In the genomic region with DNA sequence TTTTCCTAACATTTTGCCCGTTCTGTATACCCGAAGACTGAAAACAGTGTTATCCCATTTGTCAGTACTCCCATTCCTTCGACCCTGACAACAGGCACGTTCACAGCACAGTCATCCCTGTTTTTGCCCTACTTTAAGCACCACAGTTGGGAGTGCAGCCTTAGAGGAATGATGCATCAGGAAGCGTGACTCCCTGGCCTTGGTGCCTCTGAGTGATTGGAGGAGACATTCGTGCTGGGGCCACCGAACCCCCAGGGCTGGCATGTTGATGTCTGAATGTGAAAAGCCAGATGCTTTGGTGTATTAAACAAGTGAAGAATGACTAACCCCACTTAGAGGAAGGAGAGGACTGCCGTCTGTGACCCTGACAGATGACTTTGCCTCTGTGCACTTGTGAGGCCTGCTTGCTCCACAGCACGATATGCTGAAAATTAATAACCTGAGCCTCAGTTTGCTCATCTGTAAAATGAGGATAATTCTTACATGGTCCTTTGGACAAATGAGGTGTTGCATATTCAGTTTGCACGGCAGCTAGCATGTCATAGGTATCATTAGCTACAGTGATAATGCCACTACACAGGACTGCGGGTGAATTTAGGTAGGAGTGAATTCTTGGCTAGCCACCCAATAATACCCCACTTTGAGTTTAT, we compare ENCODE assay signal across 22 cellular contexts. TPM values are rescaled to one million over a fixed set of nuclear protein-coding genes. Genes with fewer than 3 reads are reported as not detected.
DNase-seq lines count a peak whose midpoint lies in the region; ATAC-seq, FAIRE-seq and TF ChIP-seq lines count a peak whose summit lies in the region.
"Had no signal": no experiment of that assay in that cellular context is flagged by ENCODE, and none has a peak within 500 bp of the region (broad histone marks: within the 10 kb centered on the region; RNA-seq: fewer than 3 reads in every experiment).

No MANE protein-coding gene starts in this region.

- H3K9me2 ChIP-seq in MM.1S (replicated peaks; ENCODE audit: insufficient read depth, low read length): no peaks in the 10 kb centered on the region

- H3K9me3 ChIP-seq in AG04450 (ENCODE audit: control insufficient read depth, insufficient read depth, low read length) (no peaks in the 10 kb centered on the region), astrocyte (ENCODE audit: insufficient read depth, low read depth, low read length) (no peaks in the 10 kb centered on the region), MM.1S (replicated peaks; ENCODE audit: insufficient read depth, low read length) (no peaks in the 10 kb centered on the region)
- H3K9me3 ChIP-seq: sigmoid colon had no signal

- H3K27me3 Mint-ChIP-seq in astrocyte (ENCODE audit: low read depth, unreplicated experiment): no peaks in the 10 kb centered on the region
- H3K27me3 Mint-ChIP-seq: activated CD4-positive, alpha-beta T cell treated with anti-CD3 and anti-CD28 coated beads, Interleukin-2, amount 10 ng/mL, durations not matched to agents 24 days and 14 days; activated naive CD8-positive, alpha-beta T cell had no signal

- DNase-seq in AG04450 (ENCODE audit: low read depth, low spot score) (peak; percentile 37), HS-5 (ENCODE audit: low read depth) (peak; percentile 96), astrocyte (ENCODE audit: low read depth) (peak; percentile 79), foreskin fibroblast (peak; percentile 76 to 87), MM.1S (no peak), HuH-7 (ENCODE audit: low spot score) (no peak)
- no peak for DNase-seq in activated CD4-positive, CD25-positive, alpha-beta regulatory T cell treated with anti-CD3 and anti-CD28 coated beads, Interleukin-2, amount 50 U/mL, for 72 hours
- DNase-seq: activated CD4-positive, alpha-beta T cell treated with anti-CD3 and anti-CD28 coated beads, Interleukin-2, amount 10 ng/mL, durations not matched to agents 24 days and 14 days; activated T-cell treated with anti-CD3 and anti-CD28 coated beads for 4 hours; cerebellar nuclear complex; islet precursor cell; NCI-H1694; NCI-H446 treated with DMSO at 0.1 percent for 48 hours; SHP77 treated with DMSO at 0.1 percent for 48 hours; sigmoid colon; stimulated activated CD4-positive, alpha-beta T cell treated with anti-CD3 and anti-CD28 coated beads, Interleukin-4, amount 100 ng/mL, for 4 hours; trophoblast cell had no signal

- H3K27ac ChIP-seq in AG04450 (ENCODE audit: low read depth, low read length): peak overlapping the region; percentile 52
- H3K27ac ChIP-seq in astrocyte (ENCODE audit: low read depth, low read length): peak overlapping the region; percentile 52
- H3K27ac ChIP-seq in MM.1S (ENCODE audit: low read length): no peak overlapping the region
- H3K27ac ChIP-seq: sigmoid colon had no signal

- no peaks in the 10 kb centered on the region for H3K36me3 ChIP-seq in astrocyte (ENCODE audit: insufficient read depth, low read length)
- H3K36me3 ChIP-seq in MM.1S (replicated peaks; ENCODE audit: insufficient read depth, low read length): no peaks in the 10 kb centered on the region
- H3K36me3 ChIP-seq: sigmoid colon had no signal

- H3K4me3 Mint-ChIP-seq in astrocyte (ENCODE audit: unreplicated experiment): no peak overlapping the region
- H3K4me3 Mint-ChIP-seq: activated CD4-positive, alpha-beta T cell treated with anti-CD3 and anti-CD28 coated beads, Interleukin-2, amount 10 ng/mL, durations not matched to agents 24 days and 14 days; activated naive CD8-positive, alpha-beta T cell; mesothelial cell of epicardium had no signal

- no peaks in the 10 kb centered on the region for H3K9me3 Mint-ChIP-seq in astrocyte (ENCODE audit: unreplicated experiment)
- H3K9me3 Mint-ChIP-seq: activated CD4-positive, alpha-beta T cell treated with anti-CD3 and anti-CD28 coated beads, Interleukin-2, amount 10 ng/mL, durations not matched to agents 24 days and 14 days; mesothelial cell of epicardium had no signal

- H3K27me3 ChIP-seq in AG04450 (ENCODE audit: control insufficient read depth, insufficient read depth, low read length): no peaks in the 10 kb centered on the region
- H3K27me3 ChIP-seq in astrocyte (ENCODE audit: insufficient read depth, low read length): no peaks in the 10 kb centered on the region
- H3K27me3 ChIP-seq in MM.1S (replicated peaks; ENCODE audit: insufficient read depth, low read length): no peaks in the 10 kb centered on the region
- H3K27me3 ChIP-seq: sigmoid colon had no signal

- peak; percentile 37 for FAIRE-seq in astrocyte (lab: Jason Lieb, UNC)
- FAIRE-seq: A204.1, G401.6 had no signal

- ATAC-seq in HG03571 (IDR thresholded peaks at IDR 0.05; ENCODE audit: unreplicated experiment): no peak

- H3K4me1 ChIP-seq in astrocyte (ENCODE audit: insufficient read depth, low read length): peaks cover 31% of the 10 kb centered on the region
- no peaks in the 10 kb centered on the region for H3K4me1 ChIP-seq in MM.1S (ENCODE audit: low read length)

- H2AFZ ChIP-seq in astrocyte (ENCODE audit: low read depth, low read length) (no peak overlapping the region), MM.1S (ENCODE audit: low read length) (no peak overlapping the region)

- H3K27ac Mint-ChIP-seq in astrocyte (ENCODE audit: unreplicated experiment): no peak overlapping the region
- H3K27ac Mint-ChIP-seq: activated CD4-positive, alpha-beta T cell treated with anti-CD3 and anti-CD28 coated beads, Interleukin-2, amount 10 ng/mL, durations not matched to agents 24 days and 14 days; activated naive CD8-positive, alpha-beta T cell; mesothelial cell of epicardium had no signal

- peaks cover 85% of the 10 kb centered on the region for H3K79me2 ChIP-seq in astrocyte (ENCODE audit: insufficient read depth, low read length)
- H3K79me2 ChIP-seq in MM.1S (ENCODE audit: low read length): peaks cover 27% of the 10 kb centered on the region

- H3K4me2 ChIP-seq in astrocyte (ENCODE audit: low read length) (peak overlapping the region; percentile 2), MM.1S (ENCODE audit: low read depth, low read length) (no peak overlapping the region)

- peaks cover 34% of the 10 kb centered on the region for H3K4me1 Mint-ChIP-seq in astrocyte (ENCODE audit: low read depth, unreplicated experiment)

- no peaks in the 10 kb centered on the region for H3K36me3 Mint-ChIP-seq in astrocyte (ENCODE audit: low read depth, unreplicated experiment)
- H3K36me3 Mint-ChIP-seq: activated naive CD8-positive, alpha-beta T cell; mesothelial cell of epicardium had no signal

- H3K4me3 ChIP-seq in AG04450 (ENCODE audit: low read depth, low read length) (no peak overlapping the region), astrocyte (ENCODE audit: insufficient read depth, low read depth, low read length) (no peak overlapping the region), foreskin fibroblast (ENCODE audit: low read depth in 1 of 2, low read length in 2 of 2) (no peak overlapping the region), MM.1S (ENCODE audit: low read length) (no peak overlapping the region)
- H3K4me3 ChIP-seq: sigmoid colon had no signal

- peak overlapping the region; percentile 26 for H3K9ac ChIP-seq in astrocyte (ENCODE audit: low read length)
- no peak overlapping the region for H3K9ac ChIP-seq in MM.1S (ENCODE audit: low read length)

- H4K20me1 ChIP-seq in astrocyte (ENCODE audit: insufficient read depth, low read length): peaks cover 97% of the 10 kb centered on the region
- H4K20me1 ChIP-seq in MM.1S (ENCODE audit: insufficient read depth, low read length): no peaks in the 10 kb centered on the region

- TF ChIP-seq CTCF in AG04450 (IDR thresholded peaks at IDR 0.05; ENCODE audit: low read depth, low read length) (no peak), astrocyte (IDR thresholded peaks at IDR 0.05; ENCODE audit: insufficient read depth, low read depth, low read length) (no peak), foreskin fibroblast (IDR thresholded peaks at IDR 0.05; ENCODE audit: low read depth, low read length) (no peak), MM.1S (IDR thresholded peaks at IDR 0.05; ENCODE audit: low read length) (no peak)

- POLR2A ChIA-PET in AG04450 (lab: Yijun Ruan, JAX): no interaction called here

- no peaks in the 10 kb centered on the region for H3F3A ChIP-seq in MM.1S (ENCODE audit: insufficient read depth, low read length)

- CTCF ChIA-PET in AG04450 (lab: Charles Lee): no interaction called here

RNA-seq across cellular contexts. Expression of a gene that starts 36.0 kb away (rescaled TPM):
- polyA plus RNA-seq in AG04450 (2011; rRNA removed): 8.0 and 9.3 TPM in 2 replicates
- polyA minus RNA-seq in AG04450 (2011; rRNA and poly(A)+ RNA removed): 12.0 and 15.6 TPM in 2 replicates
- 18.1 and 18.6 TPM in 2 replicates for total RNA-seq in astrocyte

Comparison
In these comparisons a context has a peak if more than half of its experiments do, and no peak if none do; other contexts are left out.
1. DNase-seq: peak in AG04450 (single experiment), HS-5 (single experiment), astrocyte (single experiment) and foreskin fibroblast (2 of 2); none in MM.1S (single experiment), HuH-7 (single experiment) and activated CD4-positive, CD25-positive, alpha-beta regulatory T cell treated with anti-CD3 and anti-CD28 coated beads, Interleukin-2, amount 50 U/mL, for 72 hours (single experiment).